In genomic region chr4:126354784-126355183, GRCh38 we compare ENCODE assay signal across 20 cellular contexts.
DNase-seq lines count a peak whose midpoint lies in the region; FAIRE-seq and TF ChIP-seq lines count a peak whose summit lies in the region.
"Had no signal": no experiment of that assay in that cellular context is flagged by ENCODE, and none has a peak within 500 bp of the region (broad histone marks: within the 10 kb centered on the region; RNA-seq: fewer than 3 reads in every experiment).

No MANE protein-coding gene starts in this region.

- no peak overlapping the region for H3K56ac ChIP-seq in H1 (replicated peaks; ENCODE audit: insufficient read length, low read depth, low read length)

- DNase-seq in NCI-H510A treated with DMSO at 0.1 percent for 48 hours (lab: John Stamatoyannopoulos, UW) (peak; percentile 8), NCI-H510A (lab: John Stamatoyannopoulos, UW) (no peak), NCI-H2171 treated with DMSO at 0.1 percent for 48 hours (lab: John Stamatoyannopoulos, UW) (peak; percentile 80), H1 (ENCODE audit: low read depth in 1 of 2, low spot score in 2 of 2) (no peak), skeletal muscle cell (ENCODE audit: low read depth) (peak; percentile 20), Ammon's horn (ENCODE audit: low spot score) (no peak), cardiac septum (ENCODE audit: low spot score) (no peak)
- DNase-seq in effector CD4-positive, alpha-beta T cell, result no peak
- DNase-seq: 8988T; activated CD4-positive, alpha-beta T cell treated with anti-CD3 and anti-CD28 coated beads, Interleukin-2, amount 10 ng/mL, durations not matched to agents 7 days and 5 days; effector CD8-positive, alpha-beta T cell; naive B cell; NCI-H2227 treated with DMSO at 0.1 percent for 48 hours; retina; stimulated activated naive CD8-positive, alpha-beta T cell treated with anti-CD3 and anti-CD28 coated beads, Interleukin-15, amount 100 ng/mL, for 72 hours; tibial artery; WERI-Rb-1 had no signal

- no peak overlapping the region for H2BK15ac ChIP-seq in H1 (ENCODE audit: low read length)

- H3K18ac ChIP-seq in H1 (ENCODE audit: extremely low read depth, low read length), result no peak overlapping the region

- H3K79me1 ChIP-seq in H1 (ENCODE audit: low read depth, low read length), result no peaks in the 10 kb centered on the region

- H3K4me3 ChIP-seq in H1 (ENCODE audit: extremely low read depth in 1 of 4, insufficient read depth in 2 of 4, low read depth in 3 of 4, low read length in 4 of 4) (no peak overlapping the region), skeletal muscle cell (ENCODE audit: low read depth, low read length) (no peak overlapping the region)
- H3K4me3 ChIP-seq: esophagus muscularis mucosa, SK-N-MC, tibial artery had no signal

- no peak overlapping the region for H3K9ac ChIP-seq in H1 (replicated peaks in 1 of 4; ENCODE audit: extremely low read depth in 1 of 4, low read depth in 3 of 4, low read length in 3 of 4)

- H2BK12ac ChIP-seq in H1 (ENCODE audit: low read depth, low read length), result no peak overlapping the region

- peak overlapping the region; percentile 88 for H2AFZ ChIP-seq in H1 (ENCODE audit: low read length)

- no peaks in the 10 kb centered on the region for H3K27me3 ChIP-seq in H1 (replicated peaks in 1 of 4; ENCODE audit: control insufficient read depth in 3 of 4, extremely low read depth in 1 of 4, insufficient read depth in 3 of 4, low read length in 3 of 4)
- H3K27me3 ChIP-seq: esophagus muscularis mucosa, tibial artery had no signal

- no peak for FAIRE-seq in H1 (lab: Jason Lieb, UNC)
- FAIRE-seq: GM12891 had no signal

- 93% methylated on average over 3 of the region's 3 CpGs; no CpG with 5 or more reads in 1 of the 2 experiments for WGBS in H1 (ENCODE audit: extremely low coverage in 1 of 2, insufficient coverage in 1 of 2, insufficient read length in 1 of 2, insufficient replicate concordance in 2 of 2, low coverage in 1 of 2, low lambda C conversion rate in 2 of 2, missing lambda C conversion rate in 1 of 2), 2 experiments

- no peak overlapping the region for H4K8ac ChIP-seq in H1 (ENCODE audit: extremely low read depth, insufficient read depth, low read length)

- no peak overlapping the region for H3K4me2 ChIP-seq in H1 (ENCODE audit: insufficient read depth in 1 of 2, low read depth in 2 of 2, low read length in 2 of 2)

- H4K5ac ChIP-seq in H1 (ENCODE audit: insufficient read length, low read depth, low read length), result no peak overlapping the region

- no peak overlapping the region for H2BK120ac ChIP-seq in H1 (replicated peaks; ENCODE audit: low read depth, low read length)

- H3K4ac ChIP-seq in H1 (replicated peaks; ENCODE audit: insufficient read length, low read depth, low read length), result no peak overlapping the region

- CTCF ChIA-PET in H1 (lab: Charles Lee; ENCODE audit: partially characterized antibody), result no interaction called here

- H3K23me2 ChIP-seq in H1 (ENCODE audit: low read depth, low read length), result no peaks in the 10 kb centered on the region

- H3K23ac ChIP-seq in H1 (ENCODE audit: insufficient read length), result no peak overlapping the region

- no peak overlapping the region for H3K27ac ChIP-seq in H1 (ENCODE audit: low read depth, low read length)
- H3K27ac ChIP-seq: esophagus muscularis mucosa, SK-N-MC, tibial artery, WERI-Rb-1 had no signal

- H2BK20ac ChIP-seq in H1 (ENCODE audit: low read length), result no peak overlapping the region

- H3K4me1 ChIP-seq in H1 (replicated peaks in 1 of 4; ENCODE audit: control insufficient read depth in 3 of 4, insufficient read depth in 4 of 4, low read length in 3 of 4), result no peaks in the 10 kb centered on the region
- H3K4me1 ChIP-seq: esophagus muscularis mucosa had no signal

- TF ChIP-seq CTCF in H1 (IDR thresholded peaks at IDR 0.05; ENCODE audit: control extremely low read depth in 1 of 3, insufficient read depth in 1 of 3, low read depth in 1 of 3, low read length in 3 of 3), result no peak

- no peaks in the 10 kb centered on the region for H3K36me3 ChIP-seq in H1 (ENCODE audit: control insufficient read depth in 2 of 4, insufficient read depth in 4 of 4, low read length in 3 of 4)
- H3K36me3 ChIP-seq: esophagus muscularis mucosa, tibial artery, WERI-Rb-1 had no signal

- H4K20me1 ChIP-seq in H1 (replicated peaks in 1 of 2; ENCODE audit: control insufficient read depth in 1 of 2, insufficient read depth in 2 of 2, low read length in 2 of 2), result no peaks in the 10 kb centered on the region

- intact Hi-C loops in cardiac septum (cut with DNase I), result no loop called here

- POLR2A ChIA-PET in H1 (lab: Charles Lee; ENCODE audit: partially characterized antibody), result no interaction called here

- no peak for TF ChIP-seq POLR2A in H1 (IDR thresholded peaks at IDR 0.05; ENCODE audit: control extremely low read depth in 1 of 2, low read depth in 2 of 2, low read length in 2 of 2)

- TF ChIP-seq EP300 in H1 (IDR thresholded peaks at IDR 0.05; ENCODE audit: borderline replicate concordance in 1 of 2, low read depth in 2 of 2, low read length in 2 of 2), result no peak

- H2AK5ac ChIP-seq in H1 (ENCODE audit: low read depth, low read length), result no peak overlapping the region

- TF ChIP-seq RAD21 in H1 (IDR thresholded peaks at IDR 0.05 in 1 of 2, conservative IDR thresholded peaks at IDR 0.05 in 1 of 2; ENCODE audit: low read depth in 2 of 2, low read length in 2 of 2), result no peak

- H3K79me2 ChIP-seq in H1 (ENCODE audit: control insufficient read depth in 1 of 2, insufficient read depth in 2 of 2, low read length in 2 of 2), result no peaks in the 10 kb centered on the region

- no peaks in the 10 kb centered on the region for H3K9me3 ChIP-seq in H1 (ENCODE audit: insufficient read depth in 2 of 2, low read depth in 1 of 2, low read length in 1 of 2)
- H3K9me3 ChIP-seq: esophagus muscularis mucosa, tibial artery had no signal

- no peak overlapping the region for H3K14ac ChIP-seq in H1 (ENCODE audit: insufficient read length)

- no peak overlapping the region for H2BK5ac ChIP-seq in H1 (ENCODE audit: low read depth, low read length)

- no peak overlapping the region for H4K91ac ChIP-seq in H1 (replicated peaks; ENCODE audit: insufficient read length, low read length)

TF ChIP-seq in H1, 55 proteins besides CTCF, POLR2A, EP300 and RAD21:
- no peak for TF ChIP-seq CEBPB (IDR thresholded peaks at IDR 0.05; ENCODE audit: low read depth, low read length)
- TF ChIP-seq NANOG (IDR thresholded peaks at IDR 0.05; ENCODE audit: insufficient read depth, low read depth, low read length, poor library complexity, severe bottlenecking), result no peak
- TF ChIP-seq BCL11A (IDR thresholded peaks at IDR 0.05; ENCODE audit: low read depth in 2 of 2, low read length in 2 of 2), result no peak
- TF ChIP-seq SP4 (IDR thresholded peaks at IDR 0.05; ENCODE audit: low read length), result no peak

Comparison
In these comparisons a context has a peak if more than half of its experiments do, and no peak if none do; other contexts are left out.
1. DNase-seq: peak in NCI-H510A treated with DMSO at 0.1 percent for 48 hours (single experiment), NCI-H2171 treated with DMSO at 0.1 percent for 48 hours (single experiment) and skeletal muscle cell (single experiment); none in NCI-H510A (single experiment), H1 (0 of 2), Ammon's horn (single experiment), effector CD4-positive, alpha-beta T cell (single experiment) and cardiac septum (single experiment).